8 cellular contexts compared by ENCODE assay signal in genomic region chr2:165203689-165204559, GRCh38. TPM values are rescaled to one million over a fixed set of nuclear protein-coding genes. Genes with fewer than 3 reads are reported as not detected.
A peak's percentile ranks its signal among the peaks of the same experiment; 100 is the strongest.
DNase-seq lines count a peak whose midpoint lies in the region; ATAC-seq and TF ChIP-seq lines count a peak whose summit lies in the region.

TSS of gene SCN3A (minus strand) at chr2:165204050. CDS start at chr2:165176394, 27,656 bp downstream.

- peak; percentile 36 for DNase-seq in AG08396 (ENCODE audit: low spot score)
- DNase-seq in NCI-H1436 treated with DMSO at 0.1 percent for 48 hours (lab: John Stamatoyannopoulos, UW) = peak; percentile 67
- peak; percentile 4 for DNase-seq in T1000 (lab: John Stamatoyannopoulos, UW)
- DNase-seq in globus pallidus (ENCODE audit: low spot score) = peak; percentile 35
- peak; percentile 71 for DNase-seq in renal cortical epithelial cell (ENCODE audit: low read depth)

- peak; percentile 57 for TF ChIP-seq CTCF in GM12874 (IDR thresholded peaks at IDR 0.05; ENCODE audit: insufficient read depth, low read depth, low read length)

- peak; percentile 68 for ATAC-seq in HG02798 (IDR thresholded peaks at IDR 0.05; ENCODE audit: poor library complexity, unreplicated experiment)
- no peak for ATAC-seq in HG02970 (IDR thresholded peaks at IDR 0.05; ENCODE audit: low FRiP score, unreplicated experiment)

RNA-seq across cellular contexts. Expression of gene SCN3A, which starts in this region (rescaled TPM):
- total RNA-seq in renal cortical epithelial cell = 1.6 and 23.8 TPM in 2 replicates

Comparison
In these comparisons a context has a peak if more than half of its experiments do, and no peak if none do; other contexts are left out.
1. DNase-seq: peak in every context shown above with its lines; median percentile 71 in renal cortical epithelial cell; 67 in NCI-H1436 treated with DMSO at 0.1 percent for 48 hours; 36 in AG08396; 35 in globus pallidus; 4 in T1000.